Comparison of ENCODE assay signal across 27 cellular contexts in the genomic region with DNA sequence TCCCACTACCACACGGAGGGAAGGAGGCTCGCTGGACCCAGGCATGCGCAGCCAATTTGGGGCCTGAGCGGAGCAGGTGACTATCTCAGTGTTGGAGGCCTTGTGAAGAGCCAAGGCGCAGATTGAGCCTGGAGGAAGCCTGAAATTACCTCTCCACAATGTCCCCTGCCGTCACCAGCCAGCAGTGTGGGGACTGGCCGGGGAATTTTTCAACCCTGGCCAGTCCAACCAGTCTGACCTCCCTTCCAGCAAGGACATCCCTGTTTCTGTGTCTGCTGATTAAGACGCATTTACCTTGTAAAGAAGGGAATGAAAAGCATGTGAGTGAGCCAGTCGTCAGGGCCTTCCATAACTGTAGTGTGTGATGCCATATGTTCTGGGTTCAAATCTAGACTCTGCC.
"Had no signal": no experiment of that assay in that cellular context is flagged by ENCODE, and none has a peak within 500 bp of the region (broad histone marks: within the 10 kb centered on the region; RNA-seq: fewer than 3 reads in every experiment).

No MANE protein-coding gene starts in this region.

- H3K4me3 ChIP-seq: ascending aorta, body of pancreas, SJSA1 had no signal

- H3K27me3 ChIP-seq: ascending aorta, body of pancreas, SJSA1 had no signal

- H3K4me2 ChIP-seq: KMS-11 had no signal

- H3K27ac ChIP-seq: ascending aorta, body of pancreas, KMS-11, SJSA1 had no signal

- H3K9ac ChIP-seq: KMS-11 had no signal

- H3K36me3 ChIP-seq: ascending aorta, SJSA1 had no signal

- H3K4me1 ChIP-seq: SJSA1 had no signal

- DNase-seq: activated B cell treated with CpG ODN at 0.5 μM for 24 hours; activated CD4-positive, alpha-beta memory T cell treated with anti-CD3 and anti-CD28 coated beads for 36 hours; activated CD4-positive, alpha-beta T cell treated with anti-CD3 and anti-CD28 coated beads for 1 hour; activated CD4-positive, alpha-beta T cell treated with anti-CD3 and anti-CD28 coated beads, Interleukin-2, amount 10 ng/mL, durations not matched to agents 24 days and 14 days; activated CD8-positive, alpha-beta memory T cell treated with anti-CD3 and anti-CD28 coated beads for 24 hours; activated effector memory CD4-positive, alpha-beta T cell treated with anti-CD3 and anti-CD28 coated beads, Interleukin-2, amount 50 U/mL, for 16 hours; activated naive CD4-positive, alpha-beta T cell treated with Interleukin-2 at 50 U/mL for 16 hours; activated naive CD8-positive, alpha-beta T cell treated with anti-CD3 and anti-CD28 coated beads, Interleukin-2, amount 50 U/mL, for 24 hours; activated T-cell treated with anti-CD3 and anti-CD28 coated beads, Interleukin-2, amount 50 U/mL, for 4 hours; amniotic stem cell; body of pancreas; MM.1S; NCI-H1105; NCI-H1436; NCI-H1694 treated with DMSO at 0.1 percent for 48 hours; NCI-H345; NCI-H510A; NCI-H526 treated with DMSO at 0.1 percent for 48 hours; NCI-H82; NK-92 treated with Interleukin-12 subunit alpha and Interleukin-12 subunit beta, amount 100 ng/mL, for 24 hours; OCI-M1; RPMI8226; SHP77; SW 1271 had no signal

- H3K9me3 ChIP-seq: ascending aorta, body of pancreas, SJSA1 had no signal
